ENCODE assay signal across 20 cellular contexts in the genomic region with DNA sequence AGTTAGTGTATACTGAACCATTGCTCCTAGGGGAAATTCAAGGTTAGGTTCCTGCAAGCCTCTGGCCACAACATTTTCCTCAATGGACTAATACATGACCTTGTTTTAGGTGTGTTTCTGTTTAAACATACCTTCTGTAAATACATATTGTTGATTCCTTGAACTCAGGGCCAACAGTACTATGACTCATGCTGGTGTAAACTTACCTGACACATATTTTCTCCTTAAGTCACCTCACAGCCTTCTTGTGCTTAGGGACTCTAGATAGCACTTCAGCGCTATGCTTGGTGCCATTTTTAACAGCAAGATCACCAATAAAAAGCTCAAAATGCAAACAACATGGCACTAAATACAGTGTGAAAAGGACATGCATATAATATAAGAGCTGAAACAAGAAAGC.
DNase-seq lines count a peak whose midpoint lies in the region; ATAC-seq and TF ChIP-seq lines count a peak whose summit lies in the region.
"Had no signal": no experiment of that assay in that cellular context is flagged by ENCODE, and none has a peak within 500 bp of the region (broad histone marks: within the 10 kb centered on the region; RNA-seq: fewer than 3 reads in every experiment).

No MANE protein-coding gene starts in this region.

- no peak for TF ChIP-seq CTCF in foreskin keratinocyte (conservative IDR thresholded peaks at IDR 0.05)

- H3K27me3 ChIP-seq in foreskin keratinocyte: no peaks in the 10 kb centered on the region
- H3K27me3 ChIP-seq: MG63 had no signal

- no peak for ATAC-seq in foreskin keratinocyte
- ATAC-seq in activated naive CD8-positive, alpha-beta T cell treated with anti-CD3 and anti-CD28 coated beads, Interleukin-2, amount 50 U/mL, for 24 hours: no peak

- H3K36me3 Mint-ChIP-seq in activated naive CD8-positive, alpha-beta T cell treated with anti-CD3 and anti-CD28 coated beads, Interleukin-2, amount 50 U/mL, for 24 hours (ENCODE audit: low read depth): no peaks in the 10 kb centered on the region

- H3K27ac ChIP-seq in foreskin keratinocyte: no peak overlapping the region
- H3K27ac ChIP-seq: GM23248, RWPE1 had no signal

- no peaks in the 10 kb centered on the region for H3K9me3 Mint-ChIP-seq in activated naive CD8-positive, alpha-beta T cell treated with anti-CD3 and anti-CD28 coated beads, Interleukin-2, amount 50 U/mL, for 24 hours
- H3K9me3 Mint-ChIP-seq: CD4-positive, alpha-beta T cell had no signal

- no peak overlapping the region for H3K4me3 Mint-ChIP-seq in activated naive CD8-positive, alpha-beta T cell treated with anti-CD3 and anti-CD28 coated beads, Interleukin-2, amount 50 U/mL, for 24 hours
- H3K4me3 Mint-ChIP-seq: B cell; CD4-positive, alpha-beta T cell had no signal

- no peaks in the 10 kb centered on the region for H3K4me1 Mint-ChIP-seq in activated naive CD8-positive, alpha-beta T cell treated with anti-CD3 and anti-CD28 coated beads, Interleukin-2, amount 50 U/mL, for 24 hours

- H3K27me3 Mint-ChIP-seq in activated naive CD8-positive, alpha-beta T cell treated with anti-CD3 and anti-CD28 coated beads, Interleukin-2, amount 50 U/mL, for 24 hours: no peaks in the 10 kb centered on the region
- H3K27me3 Mint-ChIP-seq: B cell; CD4-positive, alpha-beta T cell had no signal

- DNase-seq in DMS53 treated with DMSO at 0.1 percent for 48 hours (lab: John Stamatoyannopoulos, UW; ENCODE audit: unreplicated experiment) (peak; percentile 40), NCI-H69 (lab: John Stamatoyannopoulos, UW) (peak; percentile 24), foreskin keratinocyte (peak; percentile 20 to 54), renal cortical epithelial cell (ENCODE audit: low read depth) (peak; percentile 21), NCI-H2081 treated with DMSO at 0.1 percent for 48 hours (lab: John Stamatoyannopoulos, UW) (no peak), COR-L47 (lab: John Stamatoyannopoulos, UW) (no peak)
- no peak for DNase-seq in activated naive CD8-positive, alpha-beta T cell treated with anti-CD3 and anti-CD28 coated beads, Interleukin-2, amount 50 U/mL, for 24 hours
- DNase-seq: CD4-positive, alpha-beta T cell; GM23248; KG1; MG63; NCI-H1092; NCI-H1694; NCI-H226; NCI-H526; NK-92 treated with Interleukin-12 subunit alpha and Interleukin-12 subunit beta, amount 100 ng/mL, for 24 hours; OCI-M1; SW 1271 had no signal

- no peak overlapping the region for H3K27ac Mint-ChIP-seq in activated naive CD8-positive, alpha-beta T cell treated with anti-CD3 and anti-CD28 coated beads, Interleukin-2, amount 50 U/mL, for 24 hours
- H3K27ac Mint-ChIP-seq: B cell; CD4-positive, alpha-beta T cell had no signal

- peaks cover 17% of the 10 kb centered on the region for H3K4me1 ChIP-seq in foreskin keratinocyte

Comparison
In these comparisons a context has a peak if more than half of its experiments do, and no peak if none do; other contexts are left out.
1. DNase-seq: peak in DMS53 treated with DMSO at 0.1 percent for 48 hours (single experiment), NCI-H69 (single experiment), foreskin keratinocyte (2 of 2) and renal cortical epithelial cell (single experiment); none in activated naive CD8-positive, alpha-beta T cell treated with anti-CD3 and anti-CD28 coated beads, Interleukin-2, amount 50 U/mL, for 24 hours (single experiment), NCI-H2081 treated with DMSO at 0.1 percent for 48 hours (single experiment) and COR-L47 (single experiment).